In the genomic region with DNA sequence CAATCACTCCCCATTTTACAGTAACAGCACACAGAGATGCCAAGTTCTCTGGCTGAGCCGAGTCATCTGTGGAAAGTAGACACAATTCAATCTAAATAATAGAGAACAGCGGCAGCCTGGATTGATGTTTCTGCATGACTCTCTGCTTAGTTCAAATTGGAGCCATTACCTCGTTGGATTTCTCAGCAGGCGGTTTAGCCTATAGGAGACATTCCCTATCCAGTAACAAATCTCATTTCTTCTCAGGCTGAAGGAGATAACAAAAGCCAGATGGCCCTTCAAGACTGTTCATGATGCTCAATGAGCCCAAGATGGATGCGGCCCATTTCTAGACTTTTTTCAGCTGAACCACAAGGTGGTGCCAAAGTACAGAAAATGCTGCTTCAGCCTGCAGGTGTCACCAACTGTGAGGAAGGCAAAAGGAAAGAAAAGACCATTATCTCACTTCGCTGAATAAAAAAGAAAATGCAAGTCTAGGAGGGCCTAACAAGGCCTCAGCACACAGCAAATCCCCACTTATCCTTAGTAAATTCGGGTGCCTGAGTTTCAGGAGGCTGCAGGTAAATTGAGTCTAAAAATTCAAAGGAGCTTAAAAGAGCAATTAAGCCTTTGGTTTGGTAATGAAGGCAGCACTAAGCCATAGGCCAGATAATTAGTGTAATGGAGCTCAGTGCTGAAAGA, we compare ENCODE assay signal across 8 cellular contexts.
DNase-seq lines count a peak whose midpoint lies in the region; ATAC-seq, FAIRE-seq and TF ChIP-seq lines count a peak whose summit lies in the region.

No MANE protein-coding gene starts in this region.

- H3K27me3 ChIP-seq in endothelial cell of umbilical vein (ENCODE audit: control insufficient read depth in 2 of 2, insufficient read depth in 2 of 2, low read length in 2 of 2) (peaks cover 4 to 7% of the 10 kb centered on the region in 2 experiments), thoracic aorta (replicated peaks; ENCODE audit: insufficient read depth) (no peaks in the 10 kb centered on the region)

- no peaks in the 10 kb centered on the region for H3K9me3 Mint-ChIP-seq in activated CD4-positive, alpha-beta T cell treated with anti-CD3 and anti-CD28 coated beads, Interleukin-2, amount 10 ng/mL, durations not matched to agents 7 days and 5 days
- H3K9me3 Mint-ChIP-seq in mesothelial cell of epicardium, result no peaks in the 10 kb centered on the region

- H3K4me1 ChIP-seq in endothelial cell of umbilical vein (ENCODE audit: control insufficient read depth, extremely low read depth, insufficient read depth, low read length), result no peaks in the 10 kb centered on the region
- peaks cover 0 to 9% of the 10 kb centered on the region in 2 donors for H3K4me1 ChIP-seq in thoracic aorta (ENCODE audit: control insufficient read depth in 1 of 2, low read depth in 2 of 2)

- no peak overlapping the region for H2AFZ ChIP-seq in endothelial cell of umbilical vein (ENCODE audit: low read depth, low read length)

- no peaks in the 10 kb centered on the region for H4K20me1 ChIP-seq in endothelial cell of umbilical vein (replicated peaks; ENCODE audit: control insufficient read depth, extremely low read depth, insufficient read depth, low read length)

- H3K4me3 ChIP-seq in endothelial cell of umbilical vein (replicated peaks in 1 of 3; ENCODE audit: insufficient read depth in 1 of 3, low read depth in 1 of 3, low read length in 3 of 3) (no peak overlapping the region), thoracic aorta (no peak overlapping the region)

- H3K79me2 ChIP-seq in endothelial cell of umbilical vein (ENCODE audit: control insufficient read depth, insufficient read depth, low read length), result no peaks in the 10 kb centered on the region

- no peak overlapping the region for H3K9ac ChIP-seq in endothelial cell of umbilical vein (replicated peaks; ENCODE audit: extremely low read depth, insufficient read depth, low read length)

- TF ChIP-seq POLR2A in endothelial cell of umbilical vein (IDR thresholded peaks at IDR 0.05; ENCODE audit: low read depth, low read length), result no peak

- no peak overlapping the region for H3K4me3 Mint-ChIP-seq in activated CD4-positive, alpha-beta T cell treated with anti-CD3 and anti-CD28 coated beads, Interleukin-2, amount 10 ng/mL, durations not matched to agents 7 days and 5 days
- no peak overlapping the region for H3K4me3 Mint-ChIP-seq in mesothelial cell of epicardium

- H3K27me3 Mint-ChIP-seq in activated CD4-positive, alpha-beta T cell treated with anti-CD3 and anti-CD28 coated beads, Interleukin-2, amount 10 ng/mL, durations not matched to agents 7 days and 5 days, result peaks cover 7% of the 10 kb centered on the region
- peaks cover 3% of the 10 kb centered on the region for H3K27me3 Mint-ChIP-seq in mesothelial cell of epicardium (ENCODE audit: low read depth)

- POLR2A ChIA-PET in activated CD4-positive, alpha-beta T cell treated with anti-CD3 and anti-CD28 coated beads, Interleukin-2, amount 10 ng/mL, durations not matched to agents 7 days and 5 days (lab: Charles Lee), result no interaction called here
- POLR2A ChIA-PET in endothelial cell of umbilical vein (lab: Charles Lee), result no interaction called here

- H3K27ac Mint-ChIP-seq in activated CD4-positive, alpha-beta T cell treated with anti-CD3 and anti-CD28 coated beads, Interleukin-2, amount 10 ng/mL, durations not matched to agents 7 days and 5 days, result no peak overlapping the region
- H3K27ac Mint-ChIP-seq in mesothelial cell of epicardium, result peak overlapping the region; percentile 52

- peak; percentile 68 to 69 for TF ChIP-seq CTCF in endothelial cell of umbilical vein (IDR thresholded peaks at IDR 0.05; ENCODE audit: extremely low read depth in 1 of 2, insufficient read depth in 1 of 2, low read depth in 1 of 2, low read length in 2 of 2)
- TF ChIP-seq CTCF in mesothelial cell of epicardium (IDR thresholded peaks at IDR 0.05; ENCODE audit: unreplicated experiment), result peak; percentile 84
- peak; percentile 75 for TF ChIP-seq CTCF in thoracic aorta (IDR thresholded peaks at IDR 0.05)

- no peaks in the 10 kb centered on the region for H3K36me3 Mint-ChIP-seq in activated CD4-positive, alpha-beta T cell treated with anti-CD3 and anti-CD28 coated beads, Interleukin-2, amount 10 ng/mL, durations not matched to agents 7 days and 5 days (ENCODE audit: low read depth)
- no peaks in the 10 kb centered on the region for H3K36me3 Mint-ChIP-seq in mesothelial cell of epicardium

- peak; percentile 93 for FAIRE-seq in endothelial cell of umbilical vein (lab: Jason Lieb, UNC)

- no peaks in the 10 kb centered on the region for H3K36me3 ChIP-seq in endothelial cell of umbilical vein (ENCODE audit: control insufficient read depth in 2 of 2, extremely low read depth in 1 of 2, insufficient read depth in 2 of 2, low read length in 2 of 2)
- H3K36me3 ChIP-seq in thoracic aorta, result no peaks in the 10 kb centered on the region

- no TSS peak for BruUV-seq in endothelial cell of umbilical vein (replicated peaks; lab: Mats Ljungman, UMichigan)

- DNase-seq in COLO668 (lab: John Stamatoyannopoulos, UW; ENCODE audit: unreplicated experiment) (peak; percentile 7), NCI-H2196 (lab: John Stamatoyannopoulos, UW; ENCODE audit: unreplicated experiment) (peak; percentile 41), endothelial cell of umbilical vein (ENCODE audit: low read depth, low spot score) (peak; percentile 67), mesothelial cell of epicardium (ENCODE audit: low spot score in 2 of 2, unreplicated experiment in 2 of 2) (peak in 1 of 2 experiments; percentile 53), thoracic aorta (ENCODE audit: low spot score) (no peak)
- DNase-seq in activated CD4-positive, alpha-beta T cell treated with anti-CD3 and anti-CD28 coated beads, Interleukin-2, amount 10 ng/mL, durations not matched to agents 7 days and 5 days, result peak; percentile 62

- H3K4me2 ChIP-seq in endothelial cell of umbilical vein (ENCODE audit: insufficient read depth, low read length), result no peak overlapping the region

- no peaks in the 10 kb centered on the region for H3K9me3 ChIP-seq in endothelial cell of umbilical vein (replicated peaks; ENCODE audit: control insufficient read depth, insufficient read depth, low read length)
- no peaks in the 10 kb centered on the region for H3K9me3 ChIP-seq in thoracic aorta

- no peaks in the 10 kb centered on the region for H3K9me1 ChIP-seq in endothelial cell of umbilical vein (replicated peaks; ENCODE audit: control insufficient read depth, extremely low read depth, insufficient read depth, low read length)

- CTCF ChIA-PET in activated CD4-positive, alpha-beta T cell treated with anti-CD3 and anti-CD28 coated beads, Interleukin-2, amount 10 ng/mL, durations not matched to agents 7 days and 5 days (lab: Charles Lee), result interaction anchor here (0.7 to 1.3 kb wide), 4 partner anchors 9 to 280 kb away, joined by 3 to 4 read pairs (median 4); a partner anchor contains a TSS
- CTCF ChIA-PET in endothelial cell of umbilical vein (lab: Charles Lee), result interaction anchor here (0.6 to 9.0 kb wide), 40 partner anchors 8 to 1023 kb away, joined by 3 to 86 read pairs (median 4); a partner anchor contains a TSS

- dilution Hi-C loops in endothelial cell of umbilical vein (cut with MboI; ENCODE audit: extremely low pct_ligation_motif_present, low sequenced_read_pairs), result no loop called here

- intact Hi-C loops in endothelial cell of umbilical vein (cut with micrococcal nuclease), result loop anchor here (1.0 to 2.0 kb wide), 8 partner anchors 183 to 1021 kb away; no protein-coding TSS in a partner anchor

- H3K27ac ChIP-seq in endothelial cell of umbilical vein (ENCODE audit: insufficient read depth, low read depth, low read length) (no peak overlapping the region), thoracic aorta (no peak overlapping the region)

- peaks cover 4% of the 10 kb centered on the region for H3K4me1 Mint-ChIP-seq in activated CD4-positive, alpha-beta T cell treated with anti-CD3 and anti-CD28 coated beads, Interleukin-2, amount 10 ng/mL, durations not matched to agents 7 days and 5 days
- H3K4me1 Mint-ChIP-seq in mesothelial cell of epicardium, result peaks cover 7% of the 10 kb centered on the region

- ATAC-seq in GM19023 (IDR thresholded peaks at IDR 0.05; ENCODE audit: unreplicated experiment) (peak; percentile 92), HG03108 (IDR thresholded peaks at IDR 0.05; ENCODE audit: unreplicated experiment) (peak; percentile 70), thoracic aorta (ENCODE audit: insufficient number of reproducible peaks, low FRiP score, low read depth) (peak; percentile 21)

TF ChIP-seq in endothelial cell of umbilical vein, 7 proteins besides CTCF, POLR2A, EP300 and RAD21:
- no peak for TF ChIP-seq EZH2 (IDR thresholded peaks at IDR 0.05; ENCODE audit: borderline replicate concordance, low read depth, low read length, severe bottlenecking)
- TF ChIP-seq MYC (IDR thresholded peaks at IDR 0.05; ENCODE audit: low read depth, low read length), result no peak
- no peak for TF ChIP-seq POLR2AphosphoS5 (IDR thresholded peaks at IDR 0.05; ENCODE audit: insufficient read depth, low read depth, low read length)
- TF ChIP-seq, protein P1, sequence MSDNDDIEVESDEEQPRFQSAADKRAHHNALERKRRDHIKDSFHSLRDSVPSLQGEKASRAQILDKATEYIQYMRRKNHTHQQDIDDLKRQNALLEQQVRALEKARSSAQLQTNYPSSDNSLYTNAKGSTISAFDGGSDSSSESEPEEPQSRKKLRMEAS (IDR thresholded peaks at IDR 0.05; ENCODE audit: insufficient read depth, insufficient read length), result no peak
- no peak for TF ChIP-seq FOS (IDR thresholded peaks at IDR 0.05; ENCODE audit: borderline replicate concordance, insufficient read depth, low read length)
- TF ChIP-seq GATA2 (IDR thresholded peaks at IDR 0.05; ENCODE audit: insufficient read depth, insufficient read length, low read depth, low read length), result no peak
- TF ChIP-seq JUN (IDR thresholded peaks at IDR 0.05; ENCODE audit: borderline replicate concordance, insufficient read depth, insufficient read length, low read depth), result no peak
TF ChIP-seq in endothelial cell of umbilical vein: peak in this region for 0.

Comparison
In these comparisons a context has a peak if more than half of its experiments do, and no peak if none do; other contexts are left out.
1. ATAC-seq: peak in every context shown above with its lines; median percentile 92 in GM19023; 70 in HG03108; 21 in thoracic aorta.